Comparison of ENCODE assay signal across 14 cellular contexts in genomic region chr6:3363296-3364025, GRCh38.
A peak's percentile ranks its signal among the peaks of the same experiment; 100 is the strongest.
DNase-seq lines count a peak whose midpoint lies in the region; ATAC-seq, FAIRE-seq and TF ChIP-seq lines count a peak whose summit lies in the region.
"Had no signal": no experiment of that assay in that cellular context is flagged by ENCODE, and none has a peak within 500 bp of the region (broad histone marks: within the 10 kb centered on the region; RNA-seq: fewer than 3 reads in every experiment).

No MANE protein-coding gene starts in this region.

- H3K27me3 ChIP-seq in esophagus squamous epithelium (no peaks in the 10 kb centered on the region), small intestine (ENCODE audit: control insufficient read depth in 2 of 2, insufficient read depth in 2 of 2, low read length in 2 of 2) (no peaks in the 10 kb centered on the region)
- no peaks in the 10 kb centered on the region for H3K27me3 ChIP-seq in CD8-positive, alpha-beta T cell (ENCODE audit: insufficient read depth, low read length)
- H3K27me3 ChIP-seq: SJSA1, testis had no signal

- WGBS in esophagus squamous epithelium, 2 donors: 44 to 48% methylated on average over 4 to 8 of the region's 10 CpGs
- 10 to 65% (median 40%) methylated on average over 9 to 10 of the region's 10 CpGs for WGBS in small intestine, 3 donors

- H3K27ac ChIP-seq in esophagus squamous epithelium: peak overlapping the region; percentile 65 to 84 (median 78)
- H3K27ac ChIP-seq in small intestine (ENCODE audit: low read depth in 1 of 2, low read length in 1 of 2): peak overlapping the region; percentile 80 to 84
- no peak overlapping the region for H3K27ac ChIP-seq in CD8-positive, alpha-beta T cell (ENCODE audit: low read depth, low read length)
- H3K27ac ChIP-seq: SJSA1, testis had no signal

- H3K27me3 Mint-ChIP-seq in CD8-positive, alpha-beta T cell (ENCODE audit: low read depth): peaks cover 2% of the 10 kb centered on the region

- ATAC-seq in CD8-positive, alpha-beta T cell: no peak

- H3K9me3 ChIP-seq in esophagus squamous epithelium: no peaks in the 10 kb centered on the region
- H3K9me3 ChIP-seq in small intestine (ENCODE audit: control insufficient read depth, low read depth): no peaks in the 10 kb centered on the region
- H3K9me3 ChIP-seq in CD8-positive, alpha-beta T cell (ENCODE audit: low read length): no peaks in the 10 kb centered on the region
- H3K9me3 ChIP-seq: SJSA1, testis had no signal

- FAIRE-seq in small intestine (lab: Jason Lieb, UNC): no peak

- CTCF ChIA-PET in CD8-positive, alpha-beta T cell (lab: Charles Lee): no interaction called here

- no peak for TF ChIP-seq POLR2A in esophagus squamous epithelium (IDR thresholded peaks at IDR 0.05)

- peaks cover 21 to 62% (median 21%) of the 10 kb centered on the region in 3 donors for H3K4me1 ChIP-seq in esophagus squamous epithelium
- H3K4me1 ChIP-seq in small intestine (ENCODE audit: control insufficient read depth in 2 of 2, insufficient read depth in 1 of 2, low read depth in 1 of 2, low read length in 1 of 2): peaks cover 6 to 22% of the 10 kb centered on the region in 2 donors
- H3K4me1 ChIP-seq in CD8-positive, alpha-beta T cell (ENCODE audit: insufficient read depth, low read length): no peaks in the 10 kb centered on the region
- H3K4me1 ChIP-seq: SJSA1, testis had no signal

- H3K4me1 Mint-ChIP-seq in CD8-positive, alpha-beta T cell (ENCODE audit: low read depth): no peaks in the 10 kb centered on the region

- peaks cover 0 to 11% (median 0%) of the 10 kb centered on the region in 3 donors for H3K36me3 ChIP-seq in esophagus squamous epithelium
- no peaks in the 10 kb centered on the region for H3K36me3 ChIP-seq in small intestine (ENCODE audit: control insufficient read depth in 2 of 2, insufficient read depth in 2 of 2, low read length in 2 of 2)
- no peaks in the 10 kb centered on the region for H3K36me3 ChIP-seq in CD8-positive, alpha-beta T cell (ENCODE audit: insufficient read depth, low read length)
- H3K36me3 ChIP-seq: SJSA1 had no signal

- no peaks in the 10 kb centered on the region for H3K36me3 Mint-ChIP-seq in CD8-positive, alpha-beta T cell

- H3K9me3 Mint-ChIP-seq in CD8-positive, alpha-beta T cell: no peaks in the 10 kb centered on the region
- H3K9me3 Mint-ChIP-seq: neural crest cell had no signal

- TF ChIP-seq CTCF in esophagus squamous epithelium (IDR thresholded peaks at IDR 0.05): no peak
- no peak for TF ChIP-seq CTCF in CD8-positive, alpha-beta T cell (IDR thresholded peaks at IDR 0.05)

- intact Hi-C loops in esophagus squamous epithelium (cut with DNase I): no loop called here
- intact Hi-C loops in CD8-positive, alpha-beta T cell (cut with DNase I, micrococcal nuclease): no loop called here

- H3K4me3 ChIP-seq in esophagus squamous epithelium (no peak overlapping the region), small intestine (ENCODE audit: low read depth in 1 of 2, low read length in 2 of 2) (no peak overlapping the region)
- H3K4me3 ChIP-seq in CD8-positive, alpha-beta T cell (ENCODE audit: low read depth, low read length): no peak overlapping the region
- H3K4me3 ChIP-seq: SJSA1, testis had no signal

- POLR2A ChIA-PET in CD8-positive, alpha-beta T cell (lab: Charles Lee): no interaction called here

- no peak overlapping the region for H3K4me3 Mint-ChIP-seq in CD8-positive, alpha-beta T cell
- H3K4me3 Mint-ChIP-seq: neural crest cell had no signal

- DNase-seq in SIG-M5 treated with dmso at 0.1 percent for 504 hours (lab: John Stamatoyannopoulos, UW; ENCODE audit: unreplicated experiment) (peak; percentile 25), SIG-M5 (lab: John Stamatoyannopoulos, UW) (no peak), NCI-H69 (lab: John Stamatoyannopoulos, UW) (peak; percentile 93), esophagus squamous epithelium (lab: John Stamatoyannopoulos, UW) (no peak), small intestine (peak; percentile 98), D341Med (ENCODE audit: low spot score) (no peak), NCI-H524 treated with DMSO at 0.1 percent for 48 hours (lab: John Stamatoyannopoulos, UW) (no peak)
- DNase-seq in CD8-positive, alpha-beta T cell: no peak
- DNase-seq: activated CD4-positive, alpha-beta T cell treated with anti-CD3 and anti-CD28 coated beads for 4 hours; activated naive CD4-positive, alpha-beta T cell; stimulated activated CD4-positive, alpha-beta T cell treated with anti-CD3 and anti-CD28 coated beads, Interleukin-4, amount 100 ng/mL, for 1 hour; testis had no signal

- H3K27ac Mint-ChIP-seq in CD8-positive, alpha-beta T cell: no peak overlapping the region

Comparison
In these comparisons a context has a peak if more than half of its experiments do, and no peak if none do; other contexts are left out.
1. DNase-seq: peak in SIG-M5 treated with dmso at 0.1 percent for 504 hours (single experiment), NCI-H69 (single experiment) and small intestine (single experiment); none in SIG-M5 (single experiment), esophagus squamous epithelium (single experiment), CD8-positive, alpha-beta T cell (0 of 7), D341Med (single experiment) and NCI-H524 treated with DMSO at 0.1 percent for 48 hours (single experiment).